Comparison of ENCODE assay signal across 24 cellular contexts in genomic region chr9:86965627-86966395, GRCh38. TPM values are rescaled to one million over a fixed set of nuclear protein-coding genes. Genes with fewer than 3 reads are reported as not detected.
DNase-seq lines count a peak whose midpoint lies in the region; ATAC-seq and TF ChIP-seq lines count a peak whose summit lies in the region.
"Had no signal": no experiment of that assay in that cellular context is flagged by ENCODE, and none has a peak within 500 bp of the region (broad histone marks: within the 10 kb centered on the region; RNA-seq: fewer than 3 reads in every experiment).

No MANE protein-coding gene starts in this region.

- H2BK12ac ChIP-seq in neuronal stem cell (ENCODE audit: low read length) = no peak overlapping the region

- no peak overlapping the region for H3K27ac Mint-ChIP-seq in naive thymus-derived CD4-positive, alpha-beta T cell
- H3K27ac Mint-ChIP-seq: CD14-positive monocyte; T-helper 2 cell treated with Interferon-gamma antibody and Interleukin-4, amounts not matched to agents 5 μg/mL and 100 μg/mL, for 36 hours had no signal

- no peak overlapping the region for H4K8ac ChIP-seq in neuronal stem cell (ENCODE audit: low read depth, low read length)

- H3K9me3 Mint-ChIP-seq in naive thymus-derived CD4-positive, alpha-beta T cell = no peaks in the 10 kb centered on the region
- H3K9me3 Mint-ChIP-seq: T-helper 2 cell treated with Interferon-gamma antibody and Interleukin-4, amounts not matched to agents 5 μg/mL and 100 μg/mL, for 36 hours had no signal

- no peak for TF ChIP-seq CTCF in cardiac fibroblast (IDR thresholded peaks at IDR 0.05; ENCODE audit: low read depth, low read length)
- TF ChIP-seq CTCF in left ventricle myocardium inferior (IDR thresholded peaks at IDR 0.05; ENCODE audit: borderline replicate concordance) = no peak
- TF ChIP-seq CTCF in sigmoid colon (IDR thresholded peaks at IDR 0.05) = no peak

- no peak overlapping the region for H3K18ac ChIP-seq in neuronal stem cell (ENCODE audit: low read length)

- no peak overlapping the region for H2BK120ac ChIP-seq in neuronal stem cell (ENCODE audit: low read depth, low read length)

- 57 to 65% methylated on average over 6 of the region's 6 CpGs for WGBS in sigmoid colon, 2 donors
- WGBS in neuronal stem cell (ENCODE audit: extremely low coverage in 2 of 2, insufficient read length in 2 of 2, insufficient replicate concordance in 1 of 2), 2 donors = no CpG with 5 or more reads among the region's 6 CpGs

- CTCF ChIA-PET in naive thymus-derived CD4-positive, alpha-beta T cell (lab: Charles Lee) = no interaction called here

- H3K4me1 ChIP-seq in ACC112 (ENCODE audit: control insufficient read depth, insufficient read depth, low read length, unreplicated experiment) (peaks cover 36% of the 10 kb centered on the region), left ventricle myocardium inferior (peaks cover 16% of the 10 kb centered on the region), sigmoid colon (peaks cover 0 to 33% (median 30%) of the 10 kb centered on the region in 4 donors), neuronal stem cell (ENCODE audit: control insufficient read depth in 2 of 2, insufficient read depth in 1 of 2, low read depth in 1 of 2, low read length in 2 of 2) (no peaks in the 10 kb centered on the region)
- no peaks in the 10 kb centered on the region for H3K4me1 ChIP-seq in naive thymus-derived CD4-positive, alpha-beta T cell (ENCODE audit: control insufficient read depth in 2 of 2, insufficient read depth in 2 of 2, low read length in 2 of 2)

- no peak overlapping the region for H2BK5ac ChIP-seq in neuronal stem cell (ENCODE audit: low read length)

- no peak for TF ChIP-seq EP300 in sigmoid colon (IDR thresholded peaks at IDR 0.05)

- H3K4me1 Mint-ChIP-seq in naive thymus-derived CD4-positive, alpha-beta T cell = peaks cover 0 to 1% (median 0%) of the 10 kb centered on the region in 7 donors
- H3K4me1 Mint-ChIP-seq: CD14-positive monocyte had no signal

- H3K23ac ChIP-seq in neuronal stem cell (ENCODE audit: low read depth, low read length, poor library complexity) = no peak overlapping the region

- H3K9ac ChIP-seq in neuronal stem cell (ENCODE audit: low read depth, low read length, poor library complexity) = no peak overlapping the region
- H3K9ac ChIP-seq: SK-N-SH had no signal

- H3K27me3 Mint-ChIP-seq in naive thymus-derived CD4-positive, alpha-beta T cell = peaks cover 6 to 35% (median 27%) of the 10 kb centered on the region in 5 donors

- POLR2A ChIA-PET in naive thymus-derived CD4-positive, alpha-beta T cell (lab: Charles Lee) = no interaction called here

- H2AFZ ChIP-seq in ACC112 (ENCODE audit: low read length, unreplicated experiment) (peak overlapping the region; percentile 70), neuronal stem cell (ENCODE audit: low read length) (no peak overlapping the region)

- H3K27me3 ChIP-seq in ACC112 (ENCODE audit: insufficient read depth, low read length) (no peaks in the 10 kb centered on the region), left ventricle myocardium inferior (ENCODE audit: low read depth) (peaks cover 21% of the 10 kb centered on the region), sigmoid colon (no peaks in the 10 kb centered on the region), neuronal stem cell (ENCODE audit: control insufficient read depth in 3 of 3, insufficient read depth in 3 of 3, low read depth in 1 of 3, low read length in 3 of 3) (no peaks in the 10 kb centered on the region)
- H3K27me3 ChIP-seq in naive thymus-derived CD4-positive, alpha-beta T cell (ENCODE audit: control insufficient read depth in 2 of 2, insufficient read depth in 2 of 2, low read length in 2 of 2) = no peaks in the 10 kb centered on the region
- H3K27me3 ChIP-seq: dorsolateral prefrontal cortex had no signal

- H3K27ac ChIP-seq in ACC112 (ENCODE audit: low read depth, low read length) (peak overlapping the region; percentile 79), left ventricle myocardium inferior (replicated peaks) (peak overlapping the region; percentile 45), sigmoid colon (peak overlapping the region; percentile 43 to 69 (median 63)), neuronal stem cell (replicated peaks; ENCODE audit: low read length) (no peak overlapping the region)
- H3K27ac ChIP-seq in naive thymus-derived CD4-positive, alpha-beta T cell (ENCODE audit: low read depth, low read length) = no peak overlapping the region
- H3K27ac ChIP-seq: dorsolateral prefrontal cortex, WERI-Rb-1 had no signal

- H3K4me2 ChIP-seq in neuronal stem cell (ENCODE audit: insufficient read depth, low read length, poor library complexity, severe bottlenecking) = no peak overlapping the region
- H3K4me2 ChIP-seq: SK-N-SH had no signal

- no peak for ATAC-seq in naive thymus-derived CD4-positive, alpha-beta T cell
- ATAC-seq: left lobe of liver had no signal

- peak overlapping the region; percentile 1; the same call in 1 of the 2 replicates for H3K4me3 ChIP-seq in ACC112 (ENCODE audit: low read depth, low read length)
- no peak overlapping the region for H3K4me3 ChIP-seq in cardiac fibroblast (replicated peaks in 1 of 2; ENCODE audit: low read depth in 2 of 2, low read length in 2 of 2)
- H3K4me3 ChIP-seq in left ventricle myocardium inferior = no peak overlapping the region
- H3K4me3 ChIP-seq in sigmoid colon = no peak overlapping the region
- H3K4me3 ChIP-seq in naive thymus-derived CD4-positive, alpha-beta T cell (ENCODE audit: low read length) = no peak overlapping the region
- H3K4me3 ChIP-seq in neuronal stem cell (ENCODE audit: low read length in 2 of 2) = no peak overlapping the region
- H3K4me3 ChIP-seq: dorsolateral prefrontal cortex, skin epidermis had no signal

- H3K9me3 ChIP-seq in left ventricle myocardium inferior (replicated peaks) = no peaks in the 10 kb centered on the region
- H3K9me3 ChIP-seq in sigmoid colon = no peaks in the 10 kb centered on the region
- no peaks in the 10 kb centered on the region for H3K9me3 ChIP-seq in naive thymus-derived CD4-positive, alpha-beta T cell (ENCODE audit: control insufficient read depth in 2 of 3, low read length in 3 of 3)
- H3K9me3 ChIP-seq in neuronal stem cell (replicated peaks in 1 of 2; ENCODE audit: control insufficient read depth in 2 of 2, insufficient read depth in 1 of 2, low read depth in 1 of 2, low read length in 2 of 2) = no peaks in the 10 kb centered on the region
- H3K9me3 ChIP-seq: SK-N-SH had no signal

- no peaks in the 10 kb centered on the region for H3K36me3 Mint-ChIP-seq in naive thymus-derived CD4-positive, alpha-beta T cell
- H3K36me3 Mint-ChIP-seq: CD14-positive monocyte had no signal

- TF ChIP-seq POLR2A in sigmoid colon (IDR thresholded peaks at IDR 0.05) = no peak

- no peak overlapping the region for H3K4ac ChIP-seq in neuronal stem cell (ENCODE audit: low read length)

- no peaks in the 10 kb centered on the region for H3K79me2 ChIP-seq in ACC112 (ENCODE audit: control insufficient read depth, insufficient read depth, low read length, unreplicated experiment)

- H2AK5ac ChIP-seq in neuronal stem cell (ENCODE audit: low read depth, low read length) = no peak overlapping the region

- H3K79me1 ChIP-seq in neuronal stem cell (ENCODE audit: low read depth, low read length) = no peaks in the 10 kb centered on the region

- no peak overlapping the region for H3K14ac ChIP-seq in neuronal stem cell (ENCODE audit: low read length)

- H3K36me3 ChIP-seq in ACC112 (ENCODE audit: insufficient read depth, low read length) = no peaks in the 10 kb centered on the region
- H3K36me3 ChIP-seq in left ventricle myocardium inferior = no peaks in the 10 kb centered on the region
- H3K36me3 ChIP-seq in sigmoid colon = no peaks in the 10 kb centered on the region
- no peaks in the 10 kb centered on the region for H3K36me3 ChIP-seq in naive thymus-derived CD4-positive, alpha-beta T cell (ENCODE audit: control insufficient read depth in 2 of 3, insufficient read depth in 3 of 3, low read length in 3 of 3)
- no peaks in the 10 kb centered on the region for H3K36me3 ChIP-seq in neuronal stem cell (replicated peaks in 1 of 2; ENCODE audit: control insufficient read depth in 2 of 2, insufficient read depth in 2 of 2, low read length in 2 of 2)
- H3K36me3 ChIP-seq: WERI-Rb-1 had no signal

- H3K4me3 Mint-ChIP-seq in naive thymus-derived CD4-positive, alpha-beta T cell = no peak overlapping the region
- H3K4me3 Mint-ChIP-seq: CD14-positive monocyte; T-helper 2 cell treated with Interferon-gamma antibody and Interleukin-4, amounts not matched to agents 5 μg/mL and 100 μg/mL, for 36 hours had no signal

- intact Hi-C loops in left ventricle myocardium inferior (cut with micrococcal nuclease) (no loop called here), sigmoid colon (cut with DNase I) (no loop called here)
- intact Hi-C loops in naive thymus-derived CD4-positive, alpha-beta T cell (cut with micrococcal nuclease) = no loop called here

- peak; percentile 41 to 92 for DNase-seq in cardiac fibroblast (ENCODE audit: low read depth in 2 of 2)
- no peak for DNase-seq in left ventricle myocardium inferior
- DNase-seq in sigmoid colon = no peak
- DNase-seq in NCI-H524 (lab: John Stamatoyannopoulos, UW) = no peak
- no peak for DNase-seq in naive thymus-derived CD4-positive, alpha-beta T cell
- no peak for DNase-seq in NK-92 (lab: John Stamatoyannopoulos, UW; ENCODE audit: unreplicated experiment)
- DNase-seq in neuronal stem cell (ENCODE audit: low spot score) = no peak
- DNase-seq: activated gamma-delta T cell; activated T-cell treated with anti-CD3 and anti-CD28 coated beads for 4 hours; amniotic stem cell; caudate nucleus; dorsolateral prefrontal cortex; glutamatergic neuron; Kasumi-1; NCI-H1105; NCI-H2081 treated with DMSO at 0.1 percent for 48 hours; SK-N-SH; stimulated activated naive CD4-positive, alpha-beta T cell treated with Interleukin-2 at 50 U/mL for 16 hours; WERI-Rb-1 had no signal

- H2BK15ac ChIP-seq in neuronal stem cell (ENCODE audit: low read length) = no peak overlapping the region

- no peak overlapping the region for H4K91ac ChIP-seq in neuronal stem cell (ENCODE audit: low read depth, low read length, poor library complexity)

RNA-seq across cellular contexts. Expression of gene GAS1, which starts 18.5 kb away (rescaled TPM):
- 11.0 TPM for total RNA-seq in left ventricle myocardium inferior
- 100 to 1,000 TPM in 1 of 4 donors, 10 to 100 TPM in 3; 73.4 to 136 (median 96.9) TPM for total RNA-seq in sigmoid colon
- 1 to 10 TPM in 2 of 3 donors, under 1 TPM in 1; 0.23 to 9.0 (median 3.8) TPM for polyA plus RNA-seq in sigmoid colon
- under 1 TPM; 0.07 to 0.51 (median 0.16) TPM for total RNA-seq in naive thymus-derived CD4-positive, alpha-beta T cell
- under 1 TPM in 1 of 2 donors, not detected in 1; 0.18 TPM for polyA plus RNA-seq in naive thymus-derived CD4-positive, alpha-beta T cell
- polyA plus RNA-seq in neuronal stem cell (2013, experiment 1 of 2) = 54.5 TPM
- polyA plus RNA-seq in neuronal stem cell (2013, experiment 2 of 2) = 55.0 TPM

Comparison
In these comparisons a context has a peak if more than half of its experiments do, and no peak if none do; other contexts are left out.
1. H3K27ac ChIP-seq: peak in ACC112 (single experiment), left ventricle myocardium inferior (single experiment) and sigmoid colon (4 of 4); none in naive thymus-derived CD4-positive, alpha-beta T cell (single experiment) and neuronal stem cell (single experiment).
2. DNase-seq: peak in cardiac fibroblast (2 of 2); none in left ventricle myocardium inferior (single experiment), sigmoid colon (single experiment), NCI-H524 (0 of 2), naive thymus-derived CD4-positive, alpha-beta T cell (0 of 9), NK-92 (single experiment) and neuronal stem cell (single experiment).